23 cellular contexts compared by ENCODE assay signal in genomic region chr3:151593923-151594322, GRCh38.
DNase-seq lines count a peak whose midpoint lies in the region; ATAC-seq and TF ChIP-seq lines count a peak whose summit lies in the region.
"Had no signal": no experiment of that assay in that cellular context is flagged by ENCODE, and none has a peak within 500 bp of the region (broad histone marks: within the 10 kb centered on the region; RNA-seq: fewer than 3 reads in every experiment).

No MANE protein-coding gene starts in this region.

- ATAC-seq in Right ventricle myocardium inferior (no peak), GM21423 (IDR thresholded peaks at IDR 0.05; ENCODE audit: unreplicated experiment) (no peak)
- ATAC-seq: left cardiac atrium had no signal

- TF ChIP-seq CTCF in cardiac fibroblast (IDR thresholded peaks at IDR 0.05; ENCODE audit: low read depth, low read length), result no peak

- no peak overlapping the region for H3K4me3 ChIP-seq in cardiac fibroblast (replicated peaks in 1 of 2; ENCODE audit: low read depth in 2 of 2, low read length in 2 of 2)
- H3K4me3 ChIP-seq: SJSA1, tibial artery had no signal

- intact Hi-C loops in Right ventricle myocardium inferior (cut with DNase I) (no loop called here), head of caudate nucleus (cut with DNase I) (no loop called here)

- DNase-seq in EL, result peak; percentile 11
- DNase-seq in M059J (ENCODE audit: low read depth), result peak; percentile 76
- peak; percentile 13 to 31 for DNase-seq in cardiac fibroblast (ENCODE audit: low read depth in 2 of 2)
- peak; percentile 63 for DNase-seq in renal cortical epithelial cell (ENCODE audit: low read depth)
- DNase-seq in Right ventricle myocardium inferior (ENCODE audit: missing footprints), result no peak
- DNase-seq in head of caudate nucleus, result no peak
- DNase-seq: activated CD4-positive, alpha-beta T cell treated with anti-CD3 and anti-CD28 coated beads, Interleukin-2, amount 50 U/mL, for 1 hour; aorta; cerebellar nuclear complex; COR-L47; DMS79 treated with DMSO at 0.1 percent for 48 hours; effector CD4-positive, alpha-beta T cell; HCEC 1CT; left cardiac atrium; NCI-H187; NCI-H345; NCI-H82; occipital lobe; retina; T-helper 2 cell; tibial artery had no signal

Comparison
In these comparisons a context has a peak if more than half of its experiments do, and no peak if none do; other contexts are left out.
1. DNase-seq: peak in EL (single experiment), M059J (single experiment), cardiac fibroblast (2 of 2) and renal cortical epithelial cell (single experiment); none in Right ventricle myocardium inferior (single experiment) and head of caudate nucleus (0 of 42).